ENCODE assay signal across 14 cellular contexts in the genomic region with DNA sequence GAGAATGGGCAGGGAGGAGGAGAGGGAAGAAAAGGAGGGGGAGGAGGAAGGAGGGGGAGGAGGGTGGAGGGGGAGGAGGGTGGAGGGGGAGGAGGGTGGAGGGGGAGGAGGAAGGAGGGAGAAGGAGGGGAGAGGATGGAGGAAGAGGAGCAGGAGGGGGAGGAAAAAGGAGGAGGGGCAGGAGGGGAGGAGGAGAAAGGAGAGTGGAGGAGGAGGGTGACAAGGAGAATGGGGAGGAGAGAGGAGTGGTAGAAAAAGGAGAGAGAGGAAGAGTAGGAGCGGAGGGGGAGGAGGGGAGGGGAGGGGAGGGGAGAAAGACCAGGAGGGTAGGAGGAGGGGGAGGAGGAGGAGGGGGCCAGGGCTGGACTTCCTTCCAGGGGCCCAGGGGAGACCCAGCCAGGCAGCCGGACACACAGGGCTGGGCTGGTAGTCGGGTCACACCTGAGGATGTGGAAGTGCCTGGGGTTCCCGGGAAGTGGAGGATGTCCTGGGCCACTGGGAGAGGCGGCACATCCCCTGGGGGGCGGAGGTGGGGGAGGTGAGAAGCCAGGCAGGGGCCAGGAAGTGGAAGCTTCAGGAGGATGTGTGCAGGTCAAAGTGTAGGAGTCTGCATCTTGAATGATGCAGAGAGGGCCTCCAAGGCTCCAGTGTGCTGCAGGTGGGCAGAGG. TPM values are rescaled to one million over a fixed set of nuclear protein-coding genes. Genes with fewer than 3 reads are reported as not detected.
A peak's percentile ranks its signal among the peaks of the same experiment; 100 is the strongest.
DNase-seq lines count a peak whose midpoint lies in the region; ATAC-seq and TF ChIP-seq lines count a peak whose summit lies in the region.
"Had no signal": no experiment of that assay in that cellular context is flagged by ENCODE, and none has a peak within 500 bp of the region (broad histone marks: within the 10 kb centered on the region; RNA-seq: fewer than 3 reads in every experiment).

No MANE protein-coding gene starts in this region.

- H3K4me1 Mint-ChIP-seq in activated B cell treated with CpG ODN at 0.5 μM for 24 hours = no peaks in the 10 kb centered on the region
- H3K4me1 Mint-ChIP-seq in MCF 10A (ENCODE audit: insufficient read depth, unreplicated experiment) = no peaks in the 10 kb centered on the region
- H3K4me1 Mint-ChIP-seq: B cell had no signal

- TF ChIP-seq CTCF in cardiac muscle cell (IDR thresholded peaks at IDR 0.05; ENCODE audit: low read depth, low read length) (no peak), right atrium auricular region (IDR thresholded peaks at IDR 0.05) (no peak), activated B cell treated with CpG ODN at 0.5 μM for 24 hours (IDR thresholded peaks at IDR 0.05) (no peak), MCF 10A (IDR thresholded peaks at IDR 0.05; ENCODE audit: unreplicated experiment) (no peak)

- H3K9me3 Mint-ChIP-seq in activated B cell treated with CpG ODN at 0.5 μM for 24 hours (no peaks in the 10 kb centered on the region), MCF 10A (ENCODE audit: unreplicated experiment) (peaks cover 14% of the 10 kb centered on the region)

- no peak overlapping the region for H3K27ac Mint-ChIP-seq in activated B cell treated with CpG ODN at 0.5 μM for 24 hours
- H3K27ac Mint-ChIP-seq in MCF 10A (ENCODE audit: low read depth, unreplicated experiment) = no peak overlapping the region
- H3K27ac Mint-ChIP-seq: B cell had no signal

- DNase-seq in cardiac muscle cell (ENCODE audit: low read depth in 1 of 2, low spot score in 1 of 2) (no peak), right atrium auricular region (ENCODE audit: low spot score) (no peak), activated B cell treated with CpG ODN at 0.5 μM for 24 hours (no peak), iPS-NIHi7 (ENCODE audit: extremely low spot score) (peak; percentile 54), aorta (peak in 1 of 2 donors; percentile 53), MCF 10A (ENCODE audit: unreplicated experiment) (no peak), DMS114 treated with DMSO at 0.1 percent for 48 hours (lab: John Stamatoyannopoulos, UW; ENCODE audit: unreplicated experiment) (no peak), NCI-H774 (lab: John Stamatoyannopoulos, UW) (no peak)
- DNase-seq: activated CD4-positive, alpha-beta T cell treated with anti-CD3 and anti-CD28 coated beads, Interleukin-2, amount 50 U/mL, for 4 hours; NCI-H1417; NCI-H748 treated with DMSO at 0.1 percent for 48 hours; occipital lobe had no signal

- ATAC-seq in activated B cell treated with CpG ODN at 0.5 μM for 24 hours (ENCODE audit: low read depth) (peak; percentile 10), aorta (ENCODE audit: low FRiP score) (peak; percentile 31)

- no peak overlapping the region for H3K4me3 Mint-ChIP-seq in activated B cell treated with CpG ODN at 0.5 μM for 24 hours
- H3K4me3 Mint-ChIP-seq in MCF 10A (ENCODE audit: unreplicated experiment) = no peak overlapping the region
- H3K4me3 Mint-ChIP-seq: B cell had no signal

- CTCF ChIA-PET in activated B cell treated with CpG ODN at 0.5 μM for 24 hours (lab: Charles Lee) (no interaction called here), MCF 10A (lab: Yijun Ruan, JAX) (no interaction called here)

- no peaks in the 10 kb centered on the region for H3K4me1 ChIP-seq in cardiac muscle cell (ENCODE audit: low read depth)
- no peaks in the 10 kb centered on the region for H3K4me1 ChIP-seq in right atrium auricular region
- H3K4me1 ChIP-seq in aorta (ENCODE audit: control insufficient read depth in 1 of 2, insufficient read depth in 2 of 2, low read length in 2 of 2) = no peaks in the 10 kb centered on the region

- H3K4me3 ChIP-seq in cardiac muscle cell (no peak overlapping the region), right atrium auricular region (no peak overlapping the region), aorta (ENCODE audit: low read length in 2 of 2) (no peak overlapping the region)
- H3K4me3 ChIP-seq: dorsolateral prefrontal cortex had no signal

- no peaks in the 10 kb centered on the region for H3K27me3 ChIP-seq in cardiac muscle cell
- H3K27me3 ChIP-seq in right atrium auricular region = no peaks in the 10 kb centered on the region
- H3K27me3 ChIP-seq in aorta (ENCODE audit: control insufficient read depth in 1 of 2, insufficient read depth in 2 of 2, low read length in 1 of 2) = no peaks in the 10 kb centered on the region
- H3K27me3 ChIP-seq: dorsolateral prefrontal cortex had no signal

- no peaks in the 10 kb centered on the region for H3K27me3 Mint-ChIP-seq in activated B cell treated with CpG ODN at 0.5 μM for 24 hours
- H3K27me3 Mint-ChIP-seq in MCF 10A (ENCODE audit: insufficient read depth, unreplicated experiment) = no peaks in the 10 kb centered on the region
- H3K27me3 Mint-ChIP-seq: B cell had no signal

- H3K27ac ChIP-seq in cardiac muscle cell (peak overlapping the region; percentile 75), right atrium auricular region (no peak overlapping the region), aorta (ENCODE audit: low read depth in 1 of 2, low read length in 2 of 2) (no peak overlapping the region)

- WGBS in aorta, 2 donors = 39 to 50% methylated on average over 4 to 6 of the region's 6 CpGs

- H3K36me3 ChIP-seq in cardiac muscle cell (peaks cover 10% of the 10 kb centered on the region), right atrium auricular region (peaks cover 12% of the 10 kb centered on the region), aorta (ENCODE audit: control insufficient read depth in 1 of 2, insufficient read depth in 2 of 2, low read length in 1 of 2) (no peaks in the 10 kb centered on the region)

- POLR2A ChIA-PET in activated B cell treated with CpG ODN at 0.5 μM for 24 hours (lab: Charles Lee) (no interaction called here), MCF 10A (lab: Yijun Ruan, JAX) (no interaction called here)

- H3K36me3 Mint-ChIP-seq in activated B cell treated with CpG ODN at 0.5 μM for 24 hours (ENCODE audit: low read depth) = peaks cover 18% of the 10 kb centered on the region
- peaks cover 5% of the 10 kb centered on the region for H3K36me3 Mint-ChIP-seq in MCF 10A (ENCODE audit: insufficient read depth, unreplicated experiment)

- H3K9me3 ChIP-seq in cardiac muscle cell (ENCODE audit: low read depth) (no peaks in the 10 kb centered on the region), right atrium auricular region (peaks cover 6 to 9% of the 10 kb centered on the region in 2 donors), aorta (ENCODE audit: control insufficient read depth, low read length) (peaks cover 3% of the 10 kb centered on the region)

- intact Hi-C loops in activated B cell treated with CpG ODN at 0.5 μM for 24 hours (cut with micrococcal nuclease) (no loop called here), aorta (cut with DNase I) (no loop called here), MCF 10A (cut with micrococcal nuclease) (no loop called here)

- no TSS peak for BruUV-seq in MCF 10A (replicated peaks; lab: Mats Ljungman, UMichigan)

RNA-seq across cellular contexts. Expression of a gene that starts 18.7 kb away (rescaled TPM):
- total RNA-seq in cardiac muscle cell = 0.11 TPM in 1 of 2 replicates, not detected in the other
- polyA plus RNA-seq in cardiac muscle cell = 3.4 and 5.3 TPM in 2 replicates
- 1 to 10 TPM; 2.4 to 3.2 TPM for total RNA-seq in right atrium auricular region
- 0.53 and 0.66 TPM in 2 replicates for total RNA-seq in activated B cell treated with CpG ODN at 0.5 μM for 24 hours
- 10 to 100 TPM in 1 of 2 donors, 1 to 10 TPM in 1; 6.3 to 21.9 TPM for total RNA-seq in aorta
- polyA plus RNA-seq in aorta = under 1 TPM in 1 of 2 donors, not detected in 1; 0.95 TPM
- not detected in 2 replicates for total RNA-seq in MCF 10A (2022)

RNA-seq across cellular contexts. Expression of a gene that starts 36.6 kb away (rescaled TPM):
- total RNA-seq in cardiac muscle cell = 484 and 592 TPM in 2 replicates
- polyA plus RNA-seq in cardiac muscle cell = 370 and 468 TPM in 2 replicates
- total RNA-seq in right atrium auricular region = 100 to 1,000 TPM; 109 to 157 TPM
- 436 and 472 TPM in 2 replicates for total RNA-seq in activated B cell treated with CpG ODN at 0.5 μM for 24 hours
- 100 to 1,000 TPM; 207 to 212 TPM for total RNA-seq in aorta
- 100 to 1,000 TPM; 316 to 348 TPM for polyA plus RNA-seq in aorta
- 319 and 463 TPM in 2 replicates for total RNA-seq in MCF 10A (2022)
